Comparison of ENCODE assay signal across 9 cellular contexts in genomic region chr1:8202182-8202905, GRCh38.
DNase-seq lines count a peak whose midpoint lies in the region; ATAC-seq and TF ChIP-seq lines count a peak whose summit lies in the region.
"Had no signal": no experiment of that assay in that cellular context is flagged by ENCODE, and none has a peak within 500 bp of the region (broad histone marks: within the 10 kb centered on the region; RNA-seq: fewer than 3 reads in every experiment).

No MANE protein-coding gene starts in this region.

- H3K27ac Mint-ChIP-seq in mesothelial cell of epicardium, result peak overlapping the region; percentile 98

- H3K4me1 Mint-ChIP-seq in mesothelial cell of epicardium, result peaks cover 70% of the 10 kb centered on the region

- no peaks in the 10 kb centered on the region for H3K27me3 Mint-ChIP-seq in mesothelial cell of epicardium (ENCODE audit: low read depth)

- DNase-seq in NCI-H2227 treated with DMSO at 0.1 percent for 48 hours (lab: John Stamatoyannopoulos, UW) (peak; percentile 61), dorsolateral prefrontal cortex (peak in 6 of 10 donors; percentile 34 to 72 (median 54)), mesothelial cell of epicardium (ENCODE audit: low spot score in 2 of 2, unreplicated experiment in 2 of 2) (peak in 1 of 2 experiments; percentile 61), upper lobe of right lung (peak; percentile 73), globus pallidus (ENCODE audit: low spot score) (no peak)
- no peak for DNase-seq in activated effector memory CD4-positive, alpha-beta T cell treated with anti-CD3 and anti-CD28 coated beads, Interleukin-2, amount 50 U/mL, for 16 hours
- DNase-seq: activated CD4-positive, alpha-beta T cell treated with anti-CD3 and anti-CD28 coated beads for 1 hour had no signal

- no peaks in the 10 kb centered on the region for H3K36me3 ChIP-seq in upper lobe of right lung

- H3K36me3 Mint-ChIP-seq in mesothelial cell of epicardium, result no peaks in the 10 kb centered on the region

- H3K4me3 Mint-ChIP-seq in mesothelial cell of epicardium, result peak overlapping the region; percentile 33

- no peaks in the 10 kb centered on the region for H3K27me3 ChIP-seq in dorsolateral prefrontal cortex
- no peaks in the 10 kb centered on the region for H3K27me3 ChIP-seq in upper lobe of right lung

- peaks cover 38% of the 10 kb centered on the region for H3K4me1 ChIP-seq in upper lobe of right lung

- no peaks in the 10 kb centered on the region for H3K9me3 Mint-ChIP-seq in mesothelial cell of epicardium

- ATAC-seq in upper lobe of right lung (peak; percentile 70), HG02852 (IDR thresholded peaks at IDR 0.05; ENCODE audit: unreplicated experiment) (no peak), HG03521 (IDR thresholded peaks at IDR 0.05; ENCODE audit: unreplicated experiment) (no peak)

- peak overlapping the region in 54 of 59 donors; percentile 4 to 90 (median 76) for H3K27ac ChIP-seq in dorsolateral prefrontal cortex
- peak overlapping the region; percentile 79 for H3K27ac ChIP-seq in upper lobe of right lung

- intact Hi-C loops in dorsolateral prefrontal cortex (cut with DNase I), result no loop called here
- intact Hi-C loops in upper lobe of right lung (cut with DNase I), result no loop called here

- no peak for TF ChIP-seq CTCF in dorsolateral prefrontal cortex (IDR thresholded peaks at IDR 0.05 in 54 of 56, conservative IDR thresholded peaks at IDR 0.05 in 2 of 56; ENCODE audit: low read depth in 1 of 56, partially characterized antibody in 56 of 56)
- no peak for TF ChIP-seq CTCF in mesothelial cell of epicardium (IDR thresholded peaks at IDR 0.05; ENCODE audit: unreplicated experiment)
- no peak for TF ChIP-seq CTCF in upper lobe of right lung (IDR thresholded peaks at IDR 0.05)

- H3K4me3 ChIP-seq in dorsolateral prefrontal cortex, result peak overlapping the region in 2 of 59 donors; percentile 10 to 11
- peak overlapping the region; percentile 16 for H3K4me3 ChIP-seq in upper lobe of right lung

- no peaks in the 10 kb centered on the region for H3K9me3 ChIP-seq in upper lobe of right lung

Comparison
In these comparisons a context has a peak if more than half of its experiments do, and no peak if none do; other contexts are left out.
1. DNase-seq: peak in NCI-H2227 treated with DMSO at 0.1 percent for 48 hours (single experiment), dorsolateral prefrontal cortex (6 of 10) and upper lobe of right lung (single experiment); none in activated effector memory CD4-positive, alpha-beta T cell treated with anti-CD3 and anti-CD28 coated beads, Interleukin-2, amount 50 U/mL, for 16 hours (single experiment) and globus pallidus (single experiment).